Comparison of ENCODE assay signal across 25 cellular contexts in the genomic region with DNA sequence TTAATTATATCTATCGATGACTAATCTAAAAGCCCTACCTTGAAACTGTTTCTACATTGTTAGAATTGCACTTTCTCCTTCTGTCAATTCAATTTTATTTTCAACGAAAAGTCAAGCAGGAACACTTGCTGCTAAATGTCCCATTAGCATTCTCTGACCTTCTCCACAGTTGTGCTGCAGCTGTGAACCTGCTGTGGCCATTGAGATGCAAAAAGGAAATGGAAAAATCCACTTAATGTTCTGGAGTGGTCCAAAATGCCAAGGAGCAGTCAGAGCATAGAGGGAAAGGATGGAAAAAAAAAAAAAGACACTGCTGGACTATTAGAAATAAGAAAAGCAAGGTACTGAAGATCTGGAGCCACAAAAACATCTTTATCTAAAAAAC.
"Had no signal": no experiment of that assay in that cellular context is flagged by ENCODE, and none has a peak within 500 bp of the region (broad histone marks: within the 10 kb centered on the region; RNA-seq: fewer than 3 reads in every experiment).

No MANE protein-coding gene starts in this region.

- FAIRE-seq: keratinocyte had no signal

- H3K27ac ChIP-seq: colonic mucosa, epithelial cell of prostate, gastrocnemius medialis, lower lobe of right lung, psoas muscle, sigmoid colon, stomach, thyroid gland had no signal

- DNase-seq: colonic mucosa; effector CD8-positive, alpha-beta T cell; endodermal cell; foreskin fibroblast; gastrocnemius medialis; head of caudate nucleus; left ventricle myocardium superior; lower lobe of right lung; naive thymus-derived CD8-positive, alpha-beta T cell; nephron progenitor cell; posterior cingulate gyrus; psoas muscle; right cardiac atrium; sigmoid colon; stimulated activated CD4-positive, alpha-beta T cell treated with anti-CD3 and anti-CD28 coated beads, Interleukin-2, amount 100 ng/mL, for 24 hours; stimulated activated CD4-positive, alpha-beta T cell treated with anti-CD3 and anti-CD28 coated beads, Interleukin-4, amount 100 ng/mL, for 24 hours; stimulated activated naive CD4-positive, alpha-beta T cell treated with Interleukin-2 at 50 U/mL for 16 hours; stomach; thyroid gland; trophoblast cell had no signal

- H3K36me3 ChIP-seq: colonic mucosa, gastrocnemius medialis, lower lobe of right lung, sigmoid colon, stomach, thyroid gland had no signal

- ATAC-seq: esophagus mucosa; gastrocnemius medialis; left ventricle myocardium superior; lower lobe of right lung; naive thymus-derived CD8-positive, alpha-beta T cell; psoas muscle; right cardiac atrium; stimulated activated effector memory CD8-positive, alpha-beta T cell treated with anti-CD3 and anti-CD28 coated beads, Interleukin-12 subunit alpha, Interleukin-12 subunit beta, amount 100 ng/mL, for 72 hours had no signal

- H3K27ac Mint-ChIP-seq: dendritic cell treated with granulocyte-macrophage colony-stimulating factor and Interleukin-4, amounts not matched to agents 40 ng/mL and 50 ng/mL, for 4 days; endodermal cell; naive thymus-derived CD8-positive, alpha-beta T cell; nephron progenitor cell; stimulated activated effector memory CD8-positive, alpha-beta T cell treated with anti-CD3 and anti-CD28 coated beads, Interleukin-12 subunit alpha, Interleukin-12 subunit beta, amount 100 ng/mL, for 72 hours had no signal

- H3K4me1 Mint-ChIP-seq: naive thymus-derived CD8-positive, alpha-beta T cell; stimulated activated effector memory CD8-positive, alpha-beta T cell treated with anti-CD3 and anti-CD28 coated beads, Interleukin-12 subunit alpha, Interleukin-12 subunit beta, amount 100 ng/mL, for 72 hours had no signal

- H3K9me3 Mint-ChIP-seq: endodermal cell; nephron progenitor cell; stimulated activated effector memory CD8-positive, alpha-beta T cell treated with anti-CD3 and anti-CD28 coated beads, Interleukin-12 subunit alpha, Interleukin-12 subunit beta, amount 100 ng/mL, for 72 hours had no signal

- H3K4me1 ChIP-seq: colonic mucosa, gastrocnemius medialis, lower lobe of right lung, psoas muscle, sigmoid colon, stomach, thyroid gland had no signal

- H3K27me3 ChIP-seq: colonic mucosa, gastrocnemius medialis, sigmoid colon, stomach, thyroid gland had no signal

- H3K27me3 Mint-ChIP-seq: dendritic cell treated with granulocyte-macrophage colony-stimulating factor and Interleukin-4, amounts not matched to agents 40 ng/mL and 50 ng/mL, for 4 days had no signal

- H3K4me3 ChIP-seq: colonic mucosa, gastrocnemius medialis, lower lobe of right lung, psoas muscle, sigmoid colon, stomach, thyroid gland had no signal

- H3K9me3 ChIP-seq: colonic mucosa, gastrocnemius medialis, lower lobe of right lung, psoas muscle, sigmoid colon, stomach, thyroid gland had no signal

- H3K36me3 Mint-ChIP-seq: naive thymus-derived CD8-positive, alpha-beta T cell; stimulated activated effector memory CD8-positive, alpha-beta T cell treated with anti-CD3 and anti-CD28 coated beads, Interleukin-12 subunit alpha, Interleukin-12 subunit beta, amount 100 ng/mL, for 72 hours had no signal

- H3K4me3 Mint-ChIP-seq: dendritic cell treated with granulocyte-macrophage colony-stimulating factor and Interleukin-4, amounts not matched to agents 40 ng/mL and 50 ng/mL, for 4 days; endodermal cell; naive thymus-derived CD8-positive, alpha-beta T cell; nephron progenitor cell; stimulated activated effector memory CD8-positive, alpha-beta T cell treated with anti-CD3 and anti-CD28 coated beads, Interleukin-12 subunit alpha, Interleukin-12 subunit beta, amount 100 ng/mL, for 72 hours had no signal
